14 cellular contexts compared by ENCODE assay signal in genomic region chr12:14905269-14906004, GRCh38. TPM values are rescaled to one million over a fixed set of nuclear protein-coding genes. Genes with fewer than 3 reads are reported as not detected.
DNase-seq lines count a peak whose midpoint lies in the region; ATAC-seq and TF ChIP-seq lines count a peak whose summit lies in the region.
"Had no signal": no experiment of that assay in that cellular context is flagged by ENCODE, and none has a peak within 500 bp of the region (broad histone marks: within the 10 kb centered on the region; RNA-seq: fewer than 3 reads in every experiment).

No MANE protein-coding gene starts in this region.

- peaks cover 32% of the 10 kb centered on the region for H3K4me1 Mint-ChIP-seq in activated CD4-positive, alpha-beta memory T cell treated with anti-CD3 and anti-CD28 coated beads for 36 hours (ENCODE audit: low read depth)

- H3K4me1 ChIP-seq in adrenal gland (replicated peaks in 1 of 2), result peaks cover 13 to 25% of the 10 kb centered on the region in 2 donors
- H3K4me1 ChIP-seq in esophagus muscularis mucosa, result peaks cover 24 to 56% (median 48%) of the 10 kb centered on the region in 4 donors
- H3K4me1 ChIP-seq in lung (ENCODE audit: control insufficient read depth in 2 of 2, insufficient read depth in 2 of 2, low read length in 2 of 2), result peaks cover 7 to 12% of the 10 kb centered on the region in 2 donors
- H3K4me1 ChIP-seq in transverse colon, result peaks cover 0 to 12% (median 0%) of the 10 kb centered on the region in 4 donors

- H3K27me3 ChIP-seq in adrenal gland (no peaks in the 10 kb centered on the region), esophagus muscularis mucosa (no peaks in the 10 kb centered on the region), lung (ENCODE audit: control insufficient read depth, insufficient read depth) (no peaks in the 10 kb centered on the region), transverse colon (no peaks in the 10 kb centered on the region)

- CTCF ChIA-PET in activated CD4-positive, alpha-beta memory T cell treated with anti-CD3 and anti-CD28 coated beads for 36 hours (lab: Charles Lee), result no interaction called here

- intact Hi-C loops in adrenal gland (cut with DNase I) (no loop called here), esophagus muscularis mucosa (cut with DNase I) (no loop called here), transverse colon (cut with DNase I; ENCODE audit: low total_unique reads) (no loop called here)
- intact Hi-C loops in activated CD4-positive, alpha-beta memory T cell treated with anti-CD3 and anti-CD28 coated beads for 36 hours (cut with micrococcal nuclease), result no loop called here

- H3K27ac ChIP-seq in adrenal gland (peak overlapping the region in 4 of 5 donors; percentile 13 to 58 (median 22)), esophagus muscularis mucosa (replicated peaks in 1 of 4) (peak overlapping the region; percentile 64 to 74 (median 70)), lung (ENCODE audit: low read depth in 1 of 2, low read length in 1 of 2) (peak overlapping the region; percentile 13 to 62), transverse colon (peak overlapping the region in 3 of 4 donors; percentile 4 to 26 (median 8))

- TF ChIP-seq EP300 in esophagus muscularis mucosa (IDR thresholded peaks at IDR 0.05), result no peak
- TF ChIP-seq EP300 in transverse colon (IDR thresholded peaks at IDR 0.05; ENCODE audit: low read depth), result no peak

- no peak overlapping the region for H3K27ac Mint-ChIP-seq in activated CD4-positive, alpha-beta memory T cell treated with anti-CD3 and anti-CD28 coated beads for 36 hours
- H3K27ac Mint-ChIP-seq: CD4-positive, alpha-beta T cell; memory B cell; stimulated activated effector memory CD8-positive, alpha-beta T cell treated with anti-CD3 and anti-CD28 coated beads, Interleukin-12 subunit alpha, Interleukin-12 subunit beta, amount 100 ng/mL, for 72 hours had no signal

- H3K9me3 ChIP-seq in adrenal gland (replicated peaks in 1 of 3) (no peaks in the 10 kb centered on the region), esophagus muscularis mucosa (no peaks in the 10 kb centered on the region), lung (ENCODE audit: control insufficient read depth in 2 of 2, insufficient read depth in 1 of 2, low read length in 1 of 2) (no peaks in the 10 kb centered on the region), transverse colon (no peaks in the 10 kb centered on the region)

- 33 to 43% (median 36%) methylated on average over 5 of the region's 5 CpGs for WGBS in adrenal gland, 4 donors
- 33% methylated on average over 5 of the region's 5 CpGs for WGBS in esophagus muscularis mucosa
- 36 to 73% methylated on average over 5 of the region's 5 CpGs for WGBS in lung, 2 donors
- 58 to 66% methylated on average over 3 to 5 of the region's 5 CpGs for WGBS in transverse colon (ENCODE audit: low coverage in 1 of 2), 2 donors

- no peak for TF ChIP-seq CTCF in adrenal gland (IDR thresholded peaks at IDR 0.05)
- TF ChIP-seq CTCF in esophagus muscularis mucosa (IDR thresholded peaks at IDR 0.05), result no peak
- no peak for TF ChIP-seq CTCF in lung (IDR thresholded peaks at IDR 0.05; ENCODE audit: control extremely low read depth, extremely low read depth)
- TF ChIP-seq CTCF in transverse colon (IDR thresholded peaks at IDR 0.05), result no peak

- H3K27me3 Mint-ChIP-seq in activated CD4-positive, alpha-beta memory T cell treated with anti-CD3 and anti-CD28 coated beads for 36 hours, result no peaks in the 10 kb centered on the region
- H3K27me3 Mint-ChIP-seq: CD4-positive, alpha-beta T cell; memory B cell had no signal

- H3K36me3 ChIP-seq in adrenal gland (replicated peaks in 1 of 2) (no peaks in the 10 kb centered on the region), esophagus muscularis mucosa (no peaks in the 10 kb centered on the region), lung (ENCODE audit: control insufficient read depth in 2 of 2, insufficient read depth in 2 of 2, low read length in 2 of 2) (no peaks in the 10 kb centered on the region), transverse colon (no peaks in the 10 kb centered on the region)

- peak overlapping the region in 1 of 4 donors; percentile 5 for H3K4me3 ChIP-seq in adrenal gland
- peak overlapping the region in 1 of 4 donors; percentile 1 for H3K4me3 ChIP-seq in esophagus muscularis mucosa
- no peak overlapping the region for H3K4me3 ChIP-seq in lung
- no peak overlapping the region for H3K4me3 ChIP-seq in transverse colon

- DNase-seq in adrenal gland (peak; percentile 44 to 87 (median 58)), esophagus muscularis mucosa (ENCODE audit: extremely low spot score) (no peak), lung (ENCODE audit: low spot score) (no peak), transverse colon (no peak), NCI-H526 treated with DMSO at 0.1 percent for 48 hours (lab: John Stamatoyannopoulos, UW) (no peak)
- no peak for DNase-seq in stimulated activated CD4-positive, alpha-beta T cell treated with anti-CD3 and anti-CD28 coated beads, Interleukin-4, amount 100 ng/mL, for 4 hours
- no peak for DNase-seq in activated CD4-positive, alpha-beta memory T cell treated with anti-CD3 and anti-CD28 coated beads for 36 hours
- DNase-seq: activated T-cell treated with anti-CD3 and anti-CD28 coated beads for 4 hours; CD4-positive, alpha-beta T cell; NCI-H2081 treated with DMSO at 0.1 percent for 48 hours; stimulated activated CD4-positive, alpha-beta T cell treated with anti-CD3 and anti-CD28 coated beads, Interleukin-2, amount 100 ng/mL, for 48 hours had no signal

- ATAC-seq in lung (ENCODE audit: insufficient read depth, low FRiP score), result no peak
- ATAC-seq: HCT116; stimulated activated effector memory CD8-positive, alpha-beta T cell treated with anti-CD3 and anti-CD28 coated beads, Interleukin-12 subunit alpha, Interleukin-12 subunit beta, amount 100 ng/mL, for 72 hours had no signal

- TF ChIP-seq POLR2A in adrenal gland (IDR thresholded peaks at IDR 0.05) (no peak), esophagus muscularis mucosa (IDR thresholded peaks at IDR 0.05; ENCODE audit: low read depth) (no peak), transverse colon (IDR thresholded peaks at IDR 0.05) (no peak)

- peaks cover 9% of the 10 kb centered on the region for H3K36me3 Mint-ChIP-seq in activated CD4-positive, alpha-beta memory T cell treated with anti-CD3 and anti-CD28 coated beads for 36 hours

- POLR2A ChIA-PET in activated CD4-positive, alpha-beta memory T cell treated with anti-CD3 and anti-CD28 coated beads for 36 hours (lab: Charles Lee), result no interaction called here

- no peak overlapping the region for H3K4me3 Mint-ChIP-seq in activated CD4-positive, alpha-beta memory T cell treated with anti-CD3 and anti-CD28 coated beads for 36 hours
- H3K4me3 Mint-ChIP-seq: CD4-positive, alpha-beta T cell; memory B cell; stimulated activated effector memory CD8-positive, alpha-beta T cell treated with anti-CD3 and anti-CD28 coated beads, Interleukin-12 subunit alpha, Interleukin-12 subunit beta, amount 100 ng/mL, for 72 hours had no signal

- H3K9me3 Mint-ChIP-seq in activated CD4-positive, alpha-beta memory T cell treated with anti-CD3 and anti-CD28 coated beads for 36 hours, result no peaks in the 10 kb centered on the region
- H3K9me3 Mint-ChIP-seq: CD4-positive, alpha-beta T cell; stimulated activated effector memory CD8-positive, alpha-beta T cell treated with anti-CD3 and anti-CD28 coated beads, Interleukin-12 subunit alpha, Interleukin-12 subunit beta, amount 100 ng/mL, for 72 hours had no signal

- in situ Hi-C loops in transverse colon (cut with MboI; ENCODE audit: low pct_ligation_motif_present in 1 of 4, low pct_unique_long_range_greater_than_20kb in 1 of 4, low sequenced_read_pairs in 3 of 4), result no loop called here

RNA-seq across cellular contexts. Expression of gene MGP, which starts 19.8 kb away (rescaled TPM):
- total RNA-seq in adrenal gland, result 1,000 to 10,000 TPM; 1,007 to 2,003 (median 1,366) TPM
- polyA plus RNA-seq in adrenal gland, result 1,000 to 10,000 TPM in 2 of 3 donors, 100 to 1,000 TPM in 1; 999 to 1,170 (median 1,064) TPM
- total RNA-seq in esophagus muscularis mucosa, result 100 to 1,000 TPM; 604 to 929 (median 711) TPM
- total RNA-seq in lung, result 100 to 1,000 TPM; 175 to 592 TPM
- 100 to 1,000 TPM; 193 to 262 TPM for polyA plus RNA-seq in lung
- 100 to 1,000 TPM in 3 of 4 donors, 10 to 100 TPM in 1; 90.5 to 499 (median 234) TPM for total RNA-seq in transverse colon
- not detected for total RNA-seq in activated CD4-positive, alpha-beta memory T cell treated with anti-CD3 and anti-CD28 coated beads for 36 hours

RNA-seq across cellular contexts. Expression of gene ERP27, which starts 32.9 kb away (rescaled TPM):
- 1 to 10 TPM in 4 of 8 donors, under 1 TPM in 2, not detected in 2; 0.18 to 2.3 (median 1.1) TPM for total RNA-seq in adrenal gland
- polyA plus RNA-seq in adrenal gland, result 1 to 10 TPM in 2 of 3 donors, under 1 TPM in 1; 0.34 to 3.0 (median 1.2) TPM
- total RNA-seq in esophagus muscularis mucosa, result 1 to 10 TPM in 1 of 4 donors, under 1 TPM in 2, not detected in 1; 0.33 to 1.0 (median 0.58) TPM
- 10 to 100 TPM; 13.6 to 64.6 TPM for total RNA-seq in lung
- polyA plus RNA-seq in lung, result 1 to 10 TPM; 1.9 to 7.2 TPM
- total RNA-seq in transverse colon, result 1 to 10 TPM in 1 of 4 donors, under 1 TPM in 1, not detected in 2; 0.64 to 2.6 TPM
- 1 to 10 TPM; 1.5 to 2.5 TPM for total RNA-seq in activated CD4-positive, alpha-beta memory T cell treated with anti-CD3 and anti-CD28 coated beads for 36 hours

RNA-seq across cellular contexts. Expression of gene ARHGDIB, which starts 56.0 kb away (rescaled TPM):
- total RNA-seq in adrenal gland (100 to 1,000 TPM in 5 of 8 donors, 10 to 100 TPM in 3; 72.7 to 196 (median 109) TPM), esophagus muscularis mucosa (100 to 1,000 TPM in 2 of 4 donors, 10 to 100 TPM in 2; 43.6 to 123 (median 84.5) TPM), lung (100 to 1,000 TPM in 1 of 2 donors, 10 to 100 TPM in 1; 66.5 to 250 TPM), transverse colon (10 to 100 TPM; 36.7 to 69.5 (median 48.3) TPM)
- polyA plus RNA-seq in adrenal gland (100 to 1,000 TPM; 157 to 190 (median 165) TPM), lung (100 to 1,000 TPM; 269 to 597 TPM)
- 100 to 1,000 TPM; 640 to 644 TPM for total RNA-seq in activated CD4-positive, alpha-beta memory T cell treated with anti-CD3 and anti-CD28 coated beads for 36 hours

Comparison
In these comparisons a context has a peak if more than half of its experiments do, and no peak if none do; other contexts are left out.
1. DNase-seq: peak in adrenal gland (7 of 7); none in esophagus muscularis mucosa (single experiment), lung (single experiment), transverse colon (single experiment), stimulated activated CD4-positive, alpha-beta T cell treated with anti-CD3 and anti-CD28 coated beads, Interleukin-4, amount 100 ng/mL, for 4 hours (0 of 2), NCI-H526 treated with DMSO at 0.1 percent for 48 hours (single experiment) and activated CD4-positive, alpha-beta memory T cell treated with anti-CD3 and anti-CD28 coated beads for 36 hours (single experiment).
2. H3K27ac ChIP-seq: peak in every context shown above with its lines; median percentile 70 in esophagus muscularis mucosa; 38 in lung; 22 in adrenal gland; 8 in transverse colon.
3. RNA of gene MGP, which starts 19.8 kb away (total RNA-seq): 1,007 to 2,003 TPM in adrenal gland, 604 to 929 TPM in esophagus muscularis mucosa, 175 to 592 TPM in lung and 90.5 to 499 TPM in transverse colon; not detected in activated CD4-positive, alpha-beta memory T cell treated with anti-CD3 and anti-CD28 coated beads for 36 hours; every median in the first group is over 10 times any median in the second.
4. RNA of gene ERP27, which starts 32.9 kb away (total RNA-seq): 13.6 to 64.6 TPM in lung; 1.5 to 2.5 TPM in activated CD4-positive, alpha-beta memory T cell treated with anti-CD3 and anti-CD28 coated beads for 36 hours, 0.18 to 2.3 TPM in adrenal gland, 0.64 to 2.6 TPM in transverse colon and 0.33 to 1.0 TPM in esophagus muscularis mucosa; every median in the first group is over 4 times any median in the second.